1 cellular context compared by ENCODE assay signal in the genomic region with DNA sequence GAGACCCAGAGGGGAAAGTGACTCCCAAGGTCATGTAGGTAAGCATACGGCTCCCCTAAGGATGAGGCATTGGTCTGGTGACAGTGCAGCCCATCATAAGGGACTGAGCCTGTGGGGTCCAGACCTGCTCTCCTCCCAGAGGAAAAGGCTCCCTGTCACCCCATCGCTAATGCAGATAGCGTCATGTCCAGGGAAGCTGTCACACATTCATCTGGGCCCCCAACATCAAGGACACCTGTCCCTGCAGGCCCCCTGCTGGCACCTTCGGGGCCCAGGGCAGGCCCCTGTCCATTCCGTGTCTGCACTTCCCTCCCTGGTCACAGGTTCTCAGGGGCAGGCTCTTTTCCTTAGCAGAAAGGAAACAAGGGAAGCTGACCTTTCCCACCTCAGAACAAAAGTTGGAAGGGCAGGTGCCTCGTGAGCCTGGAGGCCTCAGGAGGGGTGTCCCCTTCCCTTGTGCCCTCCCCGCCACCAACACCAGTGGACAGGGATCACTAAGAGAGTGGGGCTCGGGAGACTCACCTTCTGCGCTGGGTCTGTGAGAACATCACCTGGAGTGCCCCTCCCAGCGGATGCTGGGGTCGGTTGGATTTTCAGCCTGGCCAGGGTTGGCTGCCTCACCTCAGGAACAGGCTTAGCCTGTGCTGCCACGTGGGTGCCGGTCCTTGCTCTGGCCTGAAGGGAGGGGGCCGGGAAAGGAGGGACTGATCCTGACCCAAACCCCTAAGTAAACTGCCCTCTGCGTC.
TF ChIP-seq lines count a peak whose summit lies in the region.

No MANE protein-coding gene starts in this region.

TF ChIP-seq in WTC11, 78 proteins besides CTCF, POLR2A, EP300 and RAD21:
- TF ChIP-seq, protein P1, sequence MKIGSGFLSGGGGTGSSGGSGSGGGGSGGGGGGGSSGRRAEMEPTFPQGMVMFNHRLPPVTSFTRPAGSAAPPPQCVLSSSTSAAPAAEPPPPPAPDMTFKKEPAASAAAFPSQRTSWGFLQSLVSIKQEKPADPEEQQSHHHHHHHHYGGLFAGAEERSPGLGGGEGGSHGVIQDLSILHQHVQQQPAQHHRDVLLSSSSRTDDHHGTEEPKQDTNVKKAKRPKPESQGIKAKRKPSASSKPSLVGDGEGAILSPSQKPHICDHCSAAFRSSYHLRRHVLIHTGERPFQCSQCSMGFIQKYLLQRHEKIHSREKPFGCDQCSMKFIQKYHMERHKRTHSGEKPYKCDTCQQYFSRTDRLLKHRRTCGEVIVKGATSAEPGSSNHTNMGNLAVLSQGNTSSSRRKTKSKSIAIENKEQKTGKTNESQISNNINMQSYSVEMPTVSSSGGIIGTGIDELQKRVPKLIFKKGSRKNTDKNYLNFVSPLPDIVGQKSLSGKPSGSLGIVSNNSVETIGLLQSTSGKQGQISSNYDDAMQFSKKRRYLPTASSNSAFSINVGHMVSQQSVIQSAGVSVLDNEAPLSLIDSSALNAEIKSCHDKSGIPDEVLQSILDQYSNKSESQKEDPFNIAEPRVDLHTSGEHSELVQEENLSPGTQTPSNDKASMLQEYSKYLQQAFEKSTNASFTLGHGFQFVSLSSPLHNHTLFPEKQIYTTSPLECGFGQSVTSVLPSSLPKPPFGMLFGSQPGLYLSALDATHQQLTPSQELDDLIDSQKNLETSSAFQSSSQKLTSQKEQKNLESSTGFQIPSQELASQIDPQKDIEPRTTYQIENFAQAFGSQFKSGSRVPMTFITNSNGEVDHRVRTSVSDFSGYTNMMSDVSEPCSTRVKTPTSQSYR (CRISPR knock-in tag; IDR thresholded peaks at IDR 0.05), result no peak
- TF ChIP-seq ZNF138 (CRISPR knock-in tag; conservative IDR thresholded peaks at IDR 0.05) (no peak), FOXP1 (CRISPR knock-in tag; IDR thresholded peaks at IDR 0.05; ENCODE audit: borderline replicate concordance) (no peak), GTF2I (CRISPR knock-in tag; conservative IDR thresholded peaks at IDR 0.05) (no peak), ZNF416 (CRISPR knock-in tag; IDR thresholded peaks at IDR 0.05) (no peak), ZNF232 (CRISPR knock-in tag; IDR thresholded peaks at IDR 0.05) (no peak), GRHL2 (CRISPR knock-in tag; IDR thresholded peaks at IDR 0.05; ENCODE audit: insufficient replicate concordance, severe bottlenecking) (no peak), CREB1 (CRISPR knock-in tag; IDR thresholded peaks at IDR 0.05) (no peak), ZNF396 (CRISPR knock-in tag; IDR thresholded peaks at IDR 0.05; ENCODE audit: borderline replicate concordance) (no peak), NR2C2 (CRISPR knock-in tag; IDR thresholded peaks at IDR 0.05) (no peak), ESRRA (CRISPR knock-in tag; IDR thresholded peaks at IDR 0.05; ENCODE audit: borderline replicate concordance) (no peak), ZNF219 (CRISPR knock-in tag; IDR thresholded peaks at IDR 0.05; ENCODE audit: borderline replicate concordance) (no peak), HMGA2 (CRISPR knock-in tag; IDR thresholded peaks at IDR 0.05) (no peak), NFE2L1 (CRISPR knock-in tag; IDR thresholded peaks at IDR 0.05) (no peak), TCF7 (CRISPR knock-in tag; IDR thresholded peaks at IDR 0.05; ENCODE audit: low read depth) (no peak), ZNF263 (CRISPR knock-in tag; IDR thresholded peaks at IDR 0.05; ENCODE audit: low read depth) (no peak), NR3C1 (CRISPR knock-in tag; conservative IDR thresholded peaks at IDR 0.05; ENCODE audit: low read depth) (no peak)
- TF ChIP-seq, protein P2, sequence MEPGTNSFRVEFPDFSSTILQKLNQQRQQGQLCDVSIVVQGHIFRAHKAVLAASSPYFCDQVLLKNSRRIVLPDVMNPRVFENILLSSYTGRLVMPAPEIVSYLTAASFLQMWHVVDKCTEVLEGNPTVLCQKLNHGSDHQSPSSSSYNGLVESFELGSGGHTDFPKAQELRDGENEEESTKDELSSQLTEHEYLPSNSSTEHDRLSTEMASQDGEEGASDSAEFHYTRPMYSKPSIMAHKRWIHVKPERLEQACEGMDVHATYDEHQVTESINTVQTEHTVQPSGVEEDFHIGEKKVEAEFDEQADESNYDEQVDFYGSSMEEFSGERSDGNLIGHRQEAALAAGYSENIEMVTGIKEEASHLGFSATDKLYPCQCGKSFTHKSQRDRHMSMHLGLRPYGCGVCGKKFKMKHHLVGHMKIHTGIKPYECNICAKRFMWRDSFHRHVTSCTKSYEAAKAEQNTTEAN (CRISPR knock-in tag; IDR thresholded peaks at IDR 0.05), result no peak
- TF ChIP-seq, protein P3, sequence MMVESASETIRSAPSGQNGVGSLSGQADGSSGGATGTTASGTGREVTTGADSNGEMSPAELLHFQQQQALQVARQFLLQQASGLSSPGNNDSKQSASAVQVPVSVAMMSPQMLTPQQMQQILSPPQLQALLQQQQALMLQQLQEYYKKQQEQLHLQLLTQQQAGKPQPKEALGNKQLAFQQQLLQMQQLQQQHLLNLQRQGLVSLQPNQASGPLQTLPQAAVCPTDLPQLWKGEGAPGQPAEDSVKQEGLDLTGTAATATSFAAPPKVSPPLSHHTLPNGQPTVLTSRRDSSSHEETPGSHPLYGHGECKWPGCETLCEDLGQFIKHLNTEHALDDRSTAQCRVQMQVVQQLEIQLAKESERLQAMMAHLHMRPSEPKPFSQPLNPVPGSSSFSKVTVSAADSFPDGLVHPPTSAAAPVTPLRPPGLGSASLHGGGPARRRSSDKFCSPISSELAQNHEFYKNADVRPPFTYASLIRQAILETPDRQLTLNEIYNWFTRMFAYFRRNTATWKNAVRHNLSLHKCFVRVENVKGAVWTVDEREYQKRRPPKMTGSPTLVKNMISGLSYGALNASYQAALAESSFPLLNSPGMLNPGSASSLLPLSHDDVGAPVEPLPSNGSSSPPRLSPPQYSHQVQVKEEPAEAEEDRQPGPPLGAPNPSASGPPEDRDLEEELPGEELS (CRISPR knock-in tag; IDR thresholded peaks at IDR 0.05), result no peak
- TF ChIP-seq, protein P4, sequence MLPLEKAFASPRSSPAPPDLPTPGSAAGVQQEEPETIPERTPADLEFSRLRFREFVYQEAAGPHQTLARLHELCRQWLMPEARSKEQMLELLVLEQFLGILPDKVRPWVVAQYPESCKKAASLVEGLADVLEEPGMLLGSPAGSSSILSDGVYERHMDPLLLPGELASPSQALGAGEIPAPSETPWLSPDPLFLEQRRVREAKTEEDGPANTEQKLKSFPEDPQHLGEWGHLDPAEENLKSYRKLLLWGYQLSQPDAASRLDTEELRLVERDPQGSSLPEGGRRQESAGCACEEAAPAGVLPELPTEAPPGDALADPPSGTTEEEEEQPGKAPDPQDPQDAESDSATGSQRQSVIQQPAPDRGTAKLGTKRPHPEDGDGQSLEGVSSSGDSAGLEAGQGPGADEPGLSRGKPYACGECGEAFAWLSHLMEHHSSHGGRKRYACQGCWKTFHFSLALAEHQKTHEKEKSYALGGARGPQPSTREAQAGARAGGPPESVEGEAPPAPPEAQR (CRISPR knock-in tag; IDR thresholded peaks at IDR 0.05), result no peak
